ENCODE assay signal across 22 cellular contexts in the genomic region with DNA sequence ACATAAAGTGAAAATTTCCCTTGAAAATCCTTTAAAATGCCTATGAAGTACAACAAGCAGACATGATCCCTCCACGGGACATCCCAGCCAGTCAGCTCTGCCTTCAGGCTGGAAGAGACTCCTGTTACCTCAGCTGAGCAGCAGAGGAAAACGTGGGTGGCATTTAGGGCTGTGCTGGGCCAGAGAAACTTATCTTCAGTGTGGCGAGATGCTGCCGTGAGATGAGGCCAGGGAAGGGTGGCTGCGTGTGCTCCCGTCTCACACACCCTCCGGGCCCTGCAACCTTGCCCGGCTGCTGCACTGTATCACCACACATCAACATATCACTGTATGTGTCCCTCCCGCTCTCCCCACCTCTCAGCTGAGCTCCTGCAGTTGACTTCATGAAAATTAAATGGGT. TPM values are rescaled to one million over a fixed set of nuclear protein-coding genes. Genes with fewer than 3 reads are reported as not detected.
A peak's percentile ranks its signal among the peaks of the same experiment; 100 is the strongest.
DNase-seq lines count a peak whose midpoint lies in the region; ATAC-seq and TF ChIP-seq lines count a peak whose summit lies in the region.
"Had no signal": no experiment of that assay in that cellular context is flagged by ENCODE, and none has a peak within 500 bp of the region (broad histone marks: within the 10 kb centered on the region; RNA-seq: fewer than 3 reads in every experiment).

No MANE protein-coding gene starts in this region.

- TF ChIP-seq POLR2A in spleen (IDR thresholded peaks at IDR 0.05): no peak

- H3K4me1 ChIP-seq in foreskin keratinocyte: peaks cover 16% of the 10 kb centered on the region
- peaks cover 20 to 65% (median 46%) of the 10 kb centered on the region in 6 donors for H3K4me1 ChIP-seq in spleen

- H3K4me1 Mint-ChIP-seq in activated CD4-positive, alpha-beta T cell treated with anti-CD3 and anti-CD28 coated beads for 36 hours: peaks cover 40% of the 10 kb centered on the region
- H3K4me1 Mint-ChIP-seq in activated CD4-positive, alpha-beta T cell treated with anti-CD3 and anti-CD28 coated beads, Interleukin-2, amount 10 ng/mL, durations not matched to agents 7 days and 5 days: peaks cover 26% of the 10 kb centered on the region

- no peaks in the 10 kb centered on the region for H3K9me3 Mint-ChIP-seq in activated CD4-positive, alpha-beta T cell treated with anti-CD3 and anti-CD28 coated beads for 36 hours (ENCODE audit: low read depth)
- H3K9me3 Mint-ChIP-seq in activated CD4-positive, alpha-beta T cell treated with anti-CD3 and anti-CD28 coated beads, Interleukin-2, amount 10 ng/mL, durations not matched to agents 7 days and 5 days: no peaks in the 10 kb centered on the region
- H3K9me3 Mint-ChIP-seq: activated naive CD8-positive, alpha-beta T cell treated with anti-CD3 and anti-CD28 coated beads, Interleukin-2, amount 10 ng/mL, durations not matched to agents 7 days and 5 days; activated T-helper 2 cell treated with anti-CD3 and anti-CD28 coated beads, Interferon-gamma antibody, Interleukin-2, Interleukin-4, amounts not matched to agents 10 μg/mL and 5 μg/mL and 100 μg/mL, durations not matched to agents 14 hours and 24 hours and 36 hours had no signal

- H3K27me3 ChIP-seq in foreskin keratinocyte (no peaks in the 10 kb centered on the region), spleen (replicated peaks in 1 of 7) (no peaks in the 10 kb centered on the region)
- H3K27me3 ChIP-seq: BLaER1, esophagus muscularis mucosa, right atrium auricular region, tibial artery had no signal

- H3K9ac ChIP-seq in SK-N-MC (ENCODE audit: insufficient read length): no peak overlapping the region
- H3K9ac ChIP-seq: BLaER1 had no signal

- peak; percentile 76 for ATAC-seq in activated CD4-positive, alpha-beta T cell treated with anti-CD3 and anti-CD28 coated beads for 36 hours
- peak; percentile 47 for ATAC-seq in foreskin keratinocyte
- ATAC-seq: PC-3 had no signal

- H3K4me3 Mint-ChIP-seq in activated CD4-positive, alpha-beta T cell treated with anti-CD3 and anti-CD28 coated beads for 36 hours: no peak overlapping the region
- no peak overlapping the region for H3K4me3 Mint-ChIP-seq in activated CD4-positive, alpha-beta T cell treated with anti-CD3 and anti-CD28 coated beads, Interleukin-2, amount 10 ng/mL, durations not matched to agents 7 days and 5 days
- H3K4me3 Mint-ChIP-seq: activated naive CD8-positive, alpha-beta T cell treated with anti-CD3 and anti-CD28 coated beads, Interleukin-2, amount 10 ng/mL, durations not matched to agents 7 days and 5 days had no signal

- no peak overlapping the region for H3K4me3 ChIP-seq in SK-N-MC
- no peak overlapping the region for H3K4me3 ChIP-seq in spleen
- H3K4me3 ChIP-seq: BLaER1, dorsolateral prefrontal cortex, esophagus muscularis mucosa, right atrium auricular region, tibial artery had no signal

- no peak overlapping the region for H3K27ac Mint-ChIP-seq in activated CD4-positive, alpha-beta T cell treated with anti-CD3 and anti-CD28 coated beads for 36 hours
- no peak overlapping the region for H3K27ac Mint-ChIP-seq in activated CD4-positive, alpha-beta T cell treated with anti-CD3 and anti-CD28 coated beads, Interleukin-2, amount 10 ng/mL, durations not matched to agents 7 days and 5 days
- H3K27ac Mint-ChIP-seq: activated naive CD8-positive, alpha-beta T cell treated with anti-CD3 and anti-CD28 coated beads, Interleukin-2, amount 10 ng/mL, durations not matched to agents 7 days and 5 days; activated T-helper 2 cell treated with anti-CD3 and anti-CD28 coated beads, Interferon-gamma antibody, Interleukin-2, Interleukin-4, amounts not matched to agents 10 μg/mL and 5 μg/mL and 100 μg/mL, durations not matched to agents 14 hours and 24 hours and 36 hours had no signal

- H3K27ac ChIP-seq in SK-N-MC: peak overlapping the region; percentile 73
- H3K27ac ChIP-seq in foreskin keratinocyte: no peak overlapping the region
- no peak overlapping the region for H3K27ac ChIP-seq in spleen
- H3K27ac ChIP-seq: 22Rv1, BLaER1, dorsolateral prefrontal cortex, esophagus muscularis mucosa, right atrium auricular region, tibial artery had no signal

- intact Hi-C loops in activated CD4-positive, alpha-beta T cell treated with anti-CD3 and anti-CD28 coated beads for 36 hours (cut with DNase I, micrococcal nuclease): no loop called here
- intact Hi-C loops in spleen (cut with DNase I; ENCODE audit: low total_unique reads): no loop called here

- no peak for TF ChIP-seq CTCF in foreskin keratinocyte (conservative IDR thresholded peaks at IDR 0.05)
- TF ChIP-seq CTCF in spleen (IDR thresholded peaks at IDR 0.05 in 8 of 11, conservative IDR thresholded peaks at IDR 0.05 in 3 of 11): no peak

- peak; percentile 44 for DNase-seq in activated CD4-positive, alpha-beta T cell treated with anti-CD3 and anti-CD28 coated beads for 36 hours
- no peak for DNase-seq in activated CD4-positive, alpha-beta T cell treated with anti-CD3 and anti-CD28 coated beads, Interleukin-2, amount 10 ng/mL, durations not matched to agents 7 days and 5 days
- DNase-seq in SK-N-MC (ENCODE audit: low read depth, low spot score): no peak
- DNase-seq in foreskin keratinocyte: no peak
- peak; percentile 49 for DNase-seq in spleen
- no peak for DNase-seq in NK-92 (lab: John Stamatoyannopoulos, UW; ENCODE audit: unreplicated experiment)
- DNase-seq in inferior parietal cortex (ENCODE audit: extremely low spot score): no peak
- no peak for DNase-seq in SW480 (ENCODE audit: low spot score)
- DNase-seq: activated CD4-positive, CD25-positive, alpha-beta regulatory T cell; activated naive CD8-positive, alpha-beta T cell treated with anti-CD3 and anti-CD28 coated beads, Interleukin-2, amount 10 ng/mL, durations not matched to agents 7 days and 5 days; dorsolateral prefrontal cortex; HCEC 1CT; NCI-H1436; NCI-H2171 treated with DMSO at 0.1 percent for 48 hours; stimulated activated CD4-positive, alpha-beta T cell treated with anti-CD3 and anti-CD28 coated beads, Interleukin-15, amount 100 ng/mL, for 24 hours had no signal

- POLR2A ChIA-PET in activated CD4-positive, alpha-beta T cell treated with anti-CD3 and anti-CD28 coated beads for 36 hours (lab: Charles Lee): no interaction called here
- POLR2A ChIA-PET in activated CD4-positive, alpha-beta T cell treated with anti-CD3 and anti-CD28 coated beads, Interleukin-2, amount 10 ng/mL, durations not matched to agents 7 days and 5 days (lab: Charles Lee): no interaction called here

- H3K36me3 ChIP-seq in SK-N-MC (ENCODE audit: insufficient read depth, low read length) (0 out of 2 replicates have a peak, but pooled peaks cover 5% of the 10 kb centered on the region), spleen (peaks cover 0 to 10% (median 3%) of the 10 kb centered on the region in 6 donors)
- H3K36me3 ChIP-seq: right atrium auricular region had no signal

- H3K27me3 Mint-ChIP-seq in activated CD4-positive, alpha-beta T cell treated with anti-CD3 and anti-CD28 coated beads for 36 hours: peaks cover 21% of the 10 kb centered on the region
- peaks cover 19% of the 10 kb centered on the region for H3K27me3 Mint-ChIP-seq in activated CD4-positive, alpha-beta T cell treated with anti-CD3 and anti-CD28 coated beads, Interleukin-2, amount 10 ng/mL, durations not matched to agents 7 days and 5 days

- CTCF ChIA-PET in activated CD4-positive, alpha-beta T cell treated with anti-CD3 and anti-CD28 coated beads for 36 hours (lab: Charles Lee): interaction anchor here (2.1 kb wide), 1 partner anchor 20 kb away, joined by 9 read pairs; no protein-coding TSS in a partner anchor
- CTCF ChIA-PET in activated CD4-positive, alpha-beta T cell treated with anti-CD3 and anti-CD28 coated beads, Interleukin-2, amount 10 ng/mL, durations not matched to agents 7 days and 5 days (lab: Charles Lee): interaction anchor here (0.8 kb wide), 1 partner anchor 188 kb away, joined by 3 read pairs; no protein-coding TSS in a partner anchor

- WGBS in spleen, 5 donors: 70 to 77% (median 75%) methylated on average over 9 of the region's 9 CpGs

- H3K9me3 ChIP-seq in SK-N-MC (ENCODE audit: low read depth, low read length): no peaks in the 10 kb centered on the region
- H3K9me3 ChIP-seq in spleen: no peaks in the 10 kb centered on the region
- H3K9me3 ChIP-seq: BLaER1, esophagus muscularis mucosa, right atrium auricular region, tibial artery had no signal

- H3K36me3 Mint-ChIP-seq in activated CD4-positive, alpha-beta T cell treated with anti-CD3 and anti-CD28 coated beads for 36 hours (ENCODE audit: low read depth): no peaks in the 10 kb centered on the region
- H3K36me3 Mint-ChIP-seq in activated CD4-positive, alpha-beta T cell treated with anti-CD3 and anti-CD28 coated beads, Interleukin-2, amount 10 ng/mL, durations not matched to agents 7 days and 5 days (ENCODE audit: low read depth): no peaks in the 10 kb centered on the region
- H3K36me3 Mint-ChIP-seq: activated naive CD8-positive, alpha-beta T cell treated with anti-CD3 and anti-CD28 coated beads, Interleukin-2, amount 10 ng/mL, durations not matched to agents 7 days and 5 days had no signal

RNA-seq across cellular contexts. Expression of gene BMF, which starts 23.5 kb away (rescaled TPM):
- total RNA-seq in activated CD4-positive, alpha-beta T cell treated with anti-CD3 and anti-CD28 coated beads for 36 hours: 1 to 10 TPM; 7.6 to 8.4 TPM
- 1 to 10 TPM; 8.5 to 8.6 TPM for total RNA-seq in activated CD4-positive, alpha-beta T cell treated with anti-CD3 and anti-CD28 coated beads, Interleukin-2, amount 10 ng/mL, durations not matched to agents 7 days and 5 days
- total RNA-seq in foreskin keratinocyte (0.07 and 0.34 TPM in 2 replicates), spleen (10 to 100 TPM; 16.9 to 77.9 (median 36.1) TPM)
- polyA plus RNA-seq in foreskin keratinocyte (0.07 and 0.22 TPM in 2 replicates), spleen (10 to 100 TPM; 25.5 to 33.1 (median 27.7) TPM)

RNA-seq across cellular contexts. Expression of gene SRP14, which starts 46.2 kb away (rescaled TPM):
- total RNA-seq in activated CD4-positive, alpha-beta T cell treated with anti-CD3 and anti-CD28 coated beads for 36 hours: 100 to 1,000 TPM; 124 to 157 TPM
- total RNA-seq in activated CD4-positive, alpha-beta T cell treated with anti-CD3 and anti-CD28 coated beads, Interleukin-2, amount 10 ng/mL, durations not matched to agents 7 days and 5 days: 100 to 1,000 TPM; 145 to 150 TPM
- 136 and 141 TPM in 2 replicates for total RNA-seq in foreskin keratinocyte
- polyA plus RNA-seq in foreskin keratinocyte: 403 and 413 TPM in 2 replicates
- total RNA-seq in spleen: 100 to 1,000 TPM; 109 to 256 (median 145) TPM
- polyA plus RNA-seq in spleen: 100 to 1,000 TPM; 295 to 356 (median 353) TPM

Comparison
In these comparisons a context has a peak if more than half of its experiments do, and no peak if none do; other contexts are left out.
1. DNase-seq: peak in activated CD4-positive, alpha-beta T cell treated with anti-CD3 and anti-CD28 coated beads for 36 hours (single experiment) and spleen (single experiment); none in activated CD4-positive, alpha-beta T cell treated with anti-CD3 and anti-CD28 coated beads, Interleukin-2, amount 10 ng/mL, durations not matched to agents 7 days and 5 days (single experiment), SK-N-MC (single experiment), foreskin keratinocyte (0 of 2), NK-92 (single experiment), inferior parietal cortex (single experiment) and SW480 (single experiment).